In genomic region chr2:109728809-109729208, GRCh38 we compare ENCODE assay signal across 19 cellular contexts.
DNase-seq lines count a peak whose midpoint lies in the region; ATAC-seq, FAIRE-seq and TF ChIP-seq lines count a peak whose summit lies in the region.
"Had no signal": no experiment of that assay in that cellular context is flagged by ENCODE, and none has a peak within 500 bp of the region (broad histone marks: within the 10 kb centered on the region; RNA-seq: fewer than 3 reads in every experiment).

No MANE protein-coding gene starts in this region.

- H3K27ac ChIP-seq in GM12878 (ENCODE audit: control insufficient read depth, insufficient read depth) (no peak overlapping the region), pancreas (no peak overlapping the region)
- H3K27ac ChIP-seq: SJCRH30 had no signal

- no TSS peak for BruUV-seq in GM12878 (replicated peaks; lab: Mats Ljungman, UMichigan)

- TF ChIP-seq RAD21 in GM12878 (IDR thresholded peaks at IDR 0.05; ENCODE audit: insufficient read depth, low read depth, low read length) = no peak

- CTCF ChIA-PET in BJ (lab: Yijun Ruan, JAX) = interaction anchor here (0.9 to 1.8 kb wide), 3 partner anchors 173 to 183 kb away, joined by 3 to 10 read pairs (median 3); no protein-coding TSS in a partner anchor
- CTCF ChIA-PET in GM12878 (lab: Yijun Ruan, JAX) = interaction anchor here (1.5 kb wide), 1 partner anchor 183 kb away, joined by 5 read pairs; no protein-coding TSS in a partner anchor

- 23% methylated on average over 5 of the region's 5 CpGs for WGBS in GM12878 (ENCODE audit: insufficient coverage, insufficient replicate concordance, low lambda C conversion rate, missing lambda C conversion rate)
- 64 to 66% methylated on average over 5 of the region's 5 CpGs for WGBS in pancreas, 2 donors

- RAD21 ChIA-PET in GM12878 (lab: Charles Lee; ENCODE audit: unreplicated experiment) = interaction anchor here (1.2 kb wide), 1 partner anchor 183 kb away, joined by 9 read pairs; no protein-coding TSS in a partner anchor

- H3K9ac ChIP-seq in GM12878 (ENCODE audit: control insufficient read depth, insufficient read depth, low read length) = no peak overlapping the region

- peaks cover 9% of the 10 kb centered on the region for H3K4me1 ChIP-seq in GM12878 (ENCODE audit: control insufficient read depth, insufficient read depth, low read length)
- H3K4me1 ChIP-seq in pancreas = no peaks in the 10 kb centered on the region
- H3K4me1 ChIP-seq: SJCRH30 had no signal

- intact Hi-C loops in GM12878 (cut with micrococcal nuclease; ENCODE audit: unreplicated experiment) (no loop called here), left cardiac atrium (cut with DNase I) (no loop called here), pancreas (cut with DNase I) (no loop called here)

- TF ChIP-seq EP300 in GM12878 (IDR thresholded peaks at IDR 0.05; ENCODE audit: borderline replicate concordance in 1 of 2, control insufficient read depth in 1 of 2, low read depth in 2 of 2, low read length in 2 of 2) = no peak

- POLR2A ChIA-PET in BJ (lab: Charles Lee) = no interaction called here
- POLR2A ChIA-PET in GM12878 (lab: Charles Lee) = no interaction called here

- H2AFZ ChIP-seq in GM12878 (ENCODE audit: control insufficient read depth, low read depth, low read length) = no peak overlapping the region

- no peaks in the 10 kb centered on the region for H3K36me3 ChIP-seq in BJ (ENCODE audit: control insufficient read depth, insufficient read depth, low read length)
- no peaks in the 10 kb centered on the region for H3K36me3 ChIP-seq in GM12878 (ENCODE audit: control insufficient read depth in 2 of 2, insufficient read depth in 2 of 2, low read length in 1 of 2)
- no peaks in the 10 kb centered on the region for H3K36me3 ChIP-seq in pancreas
- H3K36me3 ChIP-seq: SJCRH30 had no signal

- H3K79me2 ChIP-seq in GM12878 (ENCODE audit: control insufficient read depth, insufficient read depth, low read length) = no peaks in the 10 kb centered on the region

- in situ Hi-C loops in GM12878 (cut with MboI) = no loop called here

- H3K4me2 ChIP-seq in GM12878 (ENCODE audit: control insufficient read depth, insufficient read depth) = no peak overlapping the region

- H3K9me3 ChIP-seq in GM12878 (replicated peaks; ENCODE audit: control insufficient read depth, insufficient read depth, low read length) (peaks cover 6% of the 10 kb centered on the region; the same call in 2 of the 3 replicates), pancreas (no peaks in the 10 kb centered on the region)
- H3K9me3 ChIP-seq: SJCRH30 had no signal

- H3K27me3 ChIP-seq in BJ (ENCODE audit: control insufficient read depth, insufficient read depth, low read length) (peaks cover 7% of the 10 kb centered on the region), GM12878 (replicated peaks in 1 of 2; ENCODE audit: control insufficient read depth in 2 of 2, insufficient read depth in 2 of 2, low read length in 1 of 2) (no peaks in the 10 kb centered on the region), pancreas (no peaks in the 10 kb centered on the region)
- H3K27me3 ChIP-seq: SJCRH30 had no signal

- no peak for TF ChIP-seq POLR2A in GM12878 (IDR thresholded peaks at IDR 0.05; ENCODE audit: low read depth, low read length)

- DNase-seq in BJ (ENCODE audit: low read depth) (peak; percentile 25), GM12878 (ENCODE audit: low read depth, low spot score) (no peak), left cardiac atrium (no peak), pancreas (no peak), NCI-H1105 (lab: John Stamatoyannopoulos, UW) (no peak), T-helper 1 cell (no peak)
- DNase-seq in stimulated activated CD4-positive, alpha-beta T cell treated with anti-CD3 and anti-CD28 coated beads, Interleukin-4, amount 100 ng/mL, for 1 hour = no peak
- DNase-seq: activated CD4-positive, alpha-beta T cell treated with anti-CD3 and anti-CD28 coated beads for 36 hours; activated CD8-positive, alpha-beta memory T cell treated with anti-CD3 and anti-CD28 coated beads, Interleukin-2, amount 50 U/mL, for 4 hours; activated gamma-delta T cell treated with Interleukin-2 at 50 U/mL for 16 hours; anterior cingulate cortex; islet precursor cell; NCI-H1694; T1000 had no signal

- peak; percentile 39 for ATAC-seq in GM12878
- ATAC-seq in left cardiac atrium = peak; percentile 91 to 95
- ATAC-seq in pancreas = peak in 3 of 4 donors; percentile 42 to 51 (median 45)
- ATAC-seq in HG02571 (IDR thresholded peaks at IDR 0.05; ENCODE audit: unreplicated experiment) = no peak
- ATAC-seq: activated CD4-positive, alpha-beta T cell treated with anti-CD3 and anti-CD28 coated beads for 36 hours had no signal

- H4K20me1 ChIP-seq in GM12878 (ENCODE audit: control insufficient read depth, insufficient read depth) = no peaks in the 10 kb centered on the region

- SMC1A ChIA-PET in GM12878 (lab: Charles Lee; ENCODE audit: uncharacterized antibody, unreplicated experiment) = interaction anchor here (1.4 kb wide), 1 partner anchor 119 kb away, joined by 5 read pairs; no protein-coding TSS in a partner anchor

- FAIRE-seq in GM12878 (lab: Jason Lieb, UNC) (no peak), pancreas (lab: Jason Lieb, UNC) (no peak)
- FAIRE-seq: colon, endothelial cell of umbilical vein, G401.6 had no signal

- TF ChIP-seq CTCF in BJ (IDR thresholded peaks at IDR 0.05; ENCODE audit: insufficient read depth, low read depth, low read length) (no peak), GM12878 (IDR thresholded peaks at IDR 0.05 in 2 of 3, conservative IDR thresholded peaks at IDR 0.05 in 1 of 3; ENCODE audit: control insufficient read depth in 2 of 3, extremely low read depth in 1 of 3, insufficient read depth in 1 of 3, low read depth in 3 of 3, low read length in 3 of 3) (no peak), pancreas (IDR thresholded peaks at IDR 0.05) (no peak)

- H3K4me3 ChIP-seq in BJ (ENCODE audit: low read depth, low read length) = no peak overlapping the region
- no peak overlapping the region for H3K4me3 ChIP-seq in GM12878
- H3K4me3 ChIP-seq in pancreas = no peak overlapping the region
- H3K4me3 ChIP-seq: SJCRH30 had no signal

TF ChIP-seq in GM12878, 131 proteins besides CTCF, POLR2A, EP300 and RAD21:
- TF ChIP-seq NFIC (IDR thresholded peaks at IDR 0.05; ENCODE audit: low read depth, low read length) (no peak), RUNX3 (IDR thresholded peaks at IDR 0.05; ENCODE audit: low read length) (peak; percentile 40; the same call in 1 of the 2 replicates)
TF ChIP-seq in GM12878: peak in this region for 1.
